1 cellular context compared by ENCODE assay signal in the genomic region with DNA sequence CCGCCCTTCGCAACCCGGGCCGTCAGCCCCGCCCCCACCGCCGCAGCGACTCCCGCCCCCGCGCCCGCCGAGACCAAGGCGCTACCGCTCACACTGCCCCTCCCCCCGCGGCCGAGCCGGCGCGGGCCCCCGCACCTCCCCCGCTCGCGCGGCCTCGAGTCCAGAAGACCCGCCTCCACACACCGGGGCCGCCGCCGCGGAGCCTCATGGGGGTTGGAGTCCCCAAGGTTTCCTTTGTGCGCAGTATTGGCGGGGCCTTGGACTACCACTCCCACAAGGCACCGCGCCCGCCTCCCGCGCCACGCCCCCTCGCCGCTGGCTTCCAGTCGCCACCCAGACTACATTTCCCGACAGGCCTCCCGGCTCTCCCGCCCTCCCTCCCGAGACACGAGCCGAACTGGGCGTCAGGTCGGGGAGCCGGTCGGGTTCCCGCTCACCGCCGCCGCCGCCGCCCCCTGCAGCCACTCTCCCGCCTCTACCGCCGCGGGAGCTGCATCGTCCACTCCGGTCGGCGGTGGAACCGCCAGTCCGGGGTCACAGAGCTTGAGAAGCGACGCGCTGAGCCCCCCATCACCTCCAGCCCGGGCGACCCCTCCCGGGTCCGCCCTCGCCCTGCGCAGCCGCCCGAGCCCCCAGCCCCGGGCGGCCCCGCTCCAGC.
TF ChIP-seq lines count a peak whose summit lies in the region.

A gene (plus strand): TSS at position 371 of the 658 bp plus-strand sequence. CDS start 336 bp downstream, outside the sequence.

TF ChIP-seq in WTC11, 78 proteins besides CTCF, POLR2A, EP300 and RAD21 (continued from another document):
- TF ChIP-seq, protein P1, sequence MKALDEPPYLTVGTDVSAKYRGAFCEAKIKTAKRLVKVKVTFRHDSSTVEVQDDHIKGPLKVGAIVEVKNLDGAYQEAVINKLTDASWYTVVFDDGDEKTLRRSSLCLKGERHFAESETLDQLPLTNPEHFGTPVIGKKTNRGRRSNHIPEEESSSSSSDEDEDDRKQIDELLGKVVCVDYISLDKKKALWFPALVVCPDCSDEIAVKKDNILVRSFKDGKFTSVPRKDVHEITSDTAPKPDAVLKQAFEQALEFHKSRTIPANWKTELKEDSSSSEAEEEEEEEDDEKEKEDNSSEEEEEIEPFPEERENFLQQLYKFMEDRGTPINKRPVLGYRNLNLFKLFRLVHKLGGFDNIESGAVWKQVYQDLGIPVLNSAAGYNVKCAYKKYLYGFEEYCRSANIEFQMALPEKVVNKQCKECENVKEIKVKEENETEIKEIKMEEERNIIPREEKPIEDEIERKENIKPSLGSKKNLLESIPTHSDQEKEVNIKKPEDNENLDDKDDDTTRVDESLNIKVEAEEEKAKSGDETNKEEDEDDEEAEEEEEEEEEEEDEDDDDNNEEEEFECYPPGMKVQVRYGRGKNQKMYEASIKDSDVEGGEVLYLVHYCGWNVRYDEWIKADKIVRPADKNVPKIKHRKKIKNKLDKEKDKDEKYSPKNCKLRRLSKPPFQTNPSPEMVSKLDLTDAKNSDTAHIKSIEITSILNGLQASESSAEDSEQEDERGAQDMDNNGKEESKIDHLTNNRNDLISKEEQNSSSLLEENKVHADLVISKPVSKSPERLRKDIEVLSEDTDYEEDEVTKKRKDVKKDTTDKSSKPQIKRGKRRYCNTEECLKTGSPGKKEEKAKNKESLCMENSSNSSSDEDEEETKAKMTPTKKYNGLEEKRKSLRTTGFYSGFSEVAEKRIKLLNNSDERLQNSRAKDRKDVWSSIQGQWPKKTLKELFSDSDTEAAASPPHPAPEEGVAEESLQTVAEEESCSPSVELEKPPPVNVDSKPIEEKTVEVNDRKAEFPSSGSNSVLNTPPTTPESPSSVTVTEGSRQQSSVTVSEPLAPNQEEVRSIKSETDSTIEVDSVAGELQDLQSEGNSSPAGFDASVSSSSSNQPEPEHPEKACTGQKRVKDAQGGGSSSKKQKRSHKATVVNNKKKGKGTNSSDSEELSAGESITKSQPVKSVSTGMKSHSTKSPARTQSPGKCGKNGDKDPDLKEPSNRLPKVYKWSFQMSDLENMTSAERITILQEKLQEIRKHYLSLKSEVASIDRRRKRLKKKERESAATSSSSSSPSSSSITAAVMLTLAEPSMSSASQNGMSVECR (CRISPR knock-in tag; IDR thresholded peaks at IDR 0.05; ENCODE audit: borderline replicate concordance) = peak; percentile 25; the same call in 1 of the 2 replicates
- TF ChIP-seq ZNF263 (CRISPR knock-in tag; IDR thresholded peaks at IDR 0.05; ENCODE audit: low read depth) (no peak), TCF7 (CRISPR knock-in tag; IDR thresholded peaks at IDR 0.05; ENCODE audit: low read depth) (no peak), ELF4 (CRISPR knock-in tag; IDR thresholded peaks at IDR 0.05; ENCODE audit: low read depth) (no peak), ATF1 (CRISPR knock-in tag; IDR thresholded peaks at IDR 0.05) (no peak), ESRRA (CRISPR knock-in tag; IDR thresholded peaks at IDR 0.05; ENCODE audit: borderline replicate concordance) (no peak), ZNF219 (CRISPR knock-in tag; IDR thresholded peaks at IDR 0.05; ENCODE audit: borderline replicate concordance) (no peak), SMAD4 (CRISPR knock-in tag; IDR thresholded peaks at IDR 0.05) (no peak), TEAD4 (CRISPR knock-in tag; IDR thresholded peaks at IDR 0.05) (no peak), ETV6 (CRISPR knock-in tag; IDR thresholded peaks at IDR 0.05) (0 out of 2 replicates have a peak, but pooled peaks have one; percentile 13), NR2C2 (CRISPR knock-in tag; IDR thresholded peaks at IDR 0.05) (0 out of 2 replicates have a peak, but pooled peaks have one; percentile 23), FOXK1 (CRISPR knock-in tag; IDR thresholded peaks at IDR 0.05) (0 out of 2 replicates have a peak, but pooled peaks have one; percentile 18), SOX15 (CRISPR knock-in tag; IDR thresholded peaks at IDR 0.05) (no peak), GABPB1 (CRISPR knock-in tag; IDR thresholded peaks at IDR 0.05) (peak; percentile 24; the same call in 1 of the 2 replicates), HMGA2 (CRISPR knock-in tag; IDR thresholded peaks at IDR 0.05) (no peak), RELA (CRISPR knock-in tag; IDR thresholded peaks at IDR 0.05; ENCODE audit: borderline replicate concordance) (no peak), ZNF138 (CRISPR knock-in tag; conservative IDR thresholded peaks at IDR 0.05) (no peak)
- TF ChIP-seq, protein P2, sequence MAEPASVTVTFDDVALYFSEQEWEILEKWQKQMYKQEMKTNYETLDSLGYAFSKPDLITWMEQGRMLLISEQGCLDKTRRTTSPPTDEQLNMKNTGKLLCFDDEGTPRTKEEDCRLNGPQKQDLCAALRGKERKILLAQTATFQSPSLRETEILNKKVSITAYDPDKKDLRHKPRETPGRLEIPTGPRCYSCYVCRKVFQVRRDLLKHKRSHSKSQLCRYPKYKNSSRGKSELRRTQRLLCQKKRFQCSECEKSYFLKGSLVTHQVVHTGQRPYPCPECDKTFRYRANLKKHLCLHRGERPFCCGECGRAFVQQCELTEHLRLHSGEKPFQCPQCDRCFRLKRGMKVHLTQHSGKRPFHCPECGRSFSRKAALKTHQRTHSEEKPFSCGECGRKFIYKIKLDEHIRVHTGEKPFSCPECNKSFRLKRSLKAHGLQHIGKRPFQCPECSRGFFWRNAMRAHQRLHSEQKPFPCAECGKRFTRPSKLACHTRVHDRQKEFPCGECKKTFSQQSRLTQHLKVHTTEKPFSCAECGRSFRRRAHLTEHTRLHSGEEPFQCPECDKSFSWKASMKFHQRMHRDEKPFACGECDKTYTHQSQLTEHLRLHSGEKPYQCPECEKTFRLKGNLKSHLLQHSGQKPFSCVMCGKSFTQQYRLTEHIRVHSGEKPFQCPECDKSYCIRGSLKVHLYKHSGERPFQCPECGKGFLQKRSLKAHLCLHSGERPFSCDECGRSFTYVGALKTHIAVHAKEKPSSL (CRISPR knock-in tag; conservative IDR thresholded peaks at IDR 0.05) = no peak
- TF ChIP-seq, protein P3, sequence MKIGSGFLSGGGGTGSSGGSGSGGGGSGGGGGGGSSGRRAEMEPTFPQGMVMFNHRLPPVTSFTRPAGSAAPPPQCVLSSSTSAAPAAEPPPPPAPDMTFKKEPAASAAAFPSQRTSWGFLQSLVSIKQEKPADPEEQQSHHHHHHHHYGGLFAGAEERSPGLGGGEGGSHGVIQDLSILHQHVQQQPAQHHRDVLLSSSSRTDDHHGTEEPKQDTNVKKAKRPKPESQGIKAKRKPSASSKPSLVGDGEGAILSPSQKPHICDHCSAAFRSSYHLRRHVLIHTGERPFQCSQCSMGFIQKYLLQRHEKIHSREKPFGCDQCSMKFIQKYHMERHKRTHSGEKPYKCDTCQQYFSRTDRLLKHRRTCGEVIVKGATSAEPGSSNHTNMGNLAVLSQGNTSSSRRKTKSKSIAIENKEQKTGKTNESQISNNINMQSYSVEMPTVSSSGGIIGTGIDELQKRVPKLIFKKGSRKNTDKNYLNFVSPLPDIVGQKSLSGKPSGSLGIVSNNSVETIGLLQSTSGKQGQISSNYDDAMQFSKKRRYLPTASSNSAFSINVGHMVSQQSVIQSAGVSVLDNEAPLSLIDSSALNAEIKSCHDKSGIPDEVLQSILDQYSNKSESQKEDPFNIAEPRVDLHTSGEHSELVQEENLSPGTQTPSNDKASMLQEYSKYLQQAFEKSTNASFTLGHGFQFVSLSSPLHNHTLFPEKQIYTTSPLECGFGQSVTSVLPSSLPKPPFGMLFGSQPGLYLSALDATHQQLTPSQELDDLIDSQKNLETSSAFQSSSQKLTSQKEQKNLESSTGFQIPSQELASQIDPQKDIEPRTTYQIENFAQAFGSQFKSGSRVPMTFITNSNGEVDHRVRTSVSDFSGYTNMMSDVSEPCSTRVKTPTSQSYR (CRISPR knock-in tag; IDR thresholded peaks at IDR 0.05) = peak; percentile 87; the same call in 1 of the 2 replicates
- TF ChIP-seq, protein P4, sequence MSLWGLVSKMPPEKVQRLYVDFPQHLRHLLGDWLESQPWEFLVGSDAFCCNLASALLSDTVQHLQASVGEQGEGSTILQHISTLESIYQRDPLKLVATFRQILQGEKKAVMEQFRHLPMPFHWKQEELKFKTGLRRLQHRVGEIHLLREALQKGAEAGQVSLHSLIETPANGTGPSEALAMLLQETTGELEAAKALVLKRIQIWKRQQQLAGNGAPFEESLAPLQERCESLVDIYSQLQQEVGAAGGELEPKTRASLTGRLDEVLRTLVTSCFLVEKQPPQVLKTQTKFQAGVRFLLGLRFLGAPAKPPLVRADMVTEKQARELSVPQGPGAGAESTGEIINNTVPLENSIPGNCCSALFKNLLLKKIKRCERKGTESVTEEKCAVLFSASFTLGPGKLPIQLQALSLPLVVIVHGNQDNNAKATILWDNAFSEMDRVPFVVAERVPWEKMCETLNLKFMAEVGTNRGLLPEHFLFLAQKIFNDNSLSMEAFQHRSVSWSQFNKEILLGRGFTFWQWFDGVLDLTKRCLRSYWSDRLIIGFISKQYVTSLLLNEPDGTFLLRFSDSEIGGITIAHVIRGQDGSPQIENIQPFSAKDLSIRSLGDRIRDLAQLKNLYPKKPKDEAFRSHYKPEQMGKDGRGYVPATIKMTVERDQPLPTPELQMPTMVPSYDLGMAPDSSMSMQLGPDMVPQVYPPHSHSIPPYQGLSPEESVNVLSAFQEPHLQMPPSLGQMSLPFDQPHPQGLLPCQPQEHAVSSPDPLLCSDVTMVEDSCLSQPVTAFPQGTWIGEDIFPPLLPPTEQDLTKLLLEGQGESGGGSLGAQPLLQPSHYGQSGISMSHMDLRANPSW (CRISPR knock-in tag; conservative IDR thresholded peaks at IDR 0.05; ENCODE audit: low read depth) = no peak
- TF ChIP-seq, protein P5, sequence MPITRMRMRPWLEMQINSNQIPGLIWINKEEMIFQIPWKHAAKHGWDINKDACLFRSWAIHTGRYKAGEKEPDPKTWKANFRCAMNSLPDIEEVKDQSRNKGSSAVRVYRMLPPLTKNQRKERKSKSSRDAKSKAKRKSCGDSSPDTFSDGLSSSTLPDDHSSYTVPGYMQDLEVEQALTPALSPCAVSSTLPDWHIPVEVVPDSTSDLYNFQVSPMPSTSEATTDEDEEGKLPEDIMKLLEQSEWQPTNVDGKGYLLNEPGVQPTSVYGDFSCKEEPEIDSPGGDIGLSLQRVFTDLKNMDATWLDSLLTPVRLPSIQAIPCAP (CRISPR knock-in tag; IDR thresholded peaks at IDR 0.05) = no peak
- TF ChIP-seq, protein P6, sequence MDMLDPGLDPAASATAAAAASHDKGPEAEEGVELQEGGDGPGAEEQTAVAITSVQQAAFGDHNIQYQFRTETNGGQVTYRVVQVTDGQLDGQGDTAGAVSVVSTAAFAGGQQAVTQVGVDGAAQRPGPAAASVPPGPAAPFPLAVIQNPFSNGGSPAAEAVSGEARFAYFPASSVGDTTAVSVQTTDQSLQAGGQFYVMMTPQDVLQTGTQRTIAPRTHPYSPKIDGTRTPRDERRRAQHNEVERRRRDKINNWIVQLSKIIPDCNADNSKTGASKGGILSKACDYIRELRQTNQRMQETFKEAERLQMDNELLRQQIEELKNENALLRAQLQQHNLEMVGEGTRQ (CRISPR knock-in tag; IDR thresholded peaks at IDR 0.05) = no peak; the same call in 1 of the 2 replicates
- TF ChIP-seq, protein P7, sequence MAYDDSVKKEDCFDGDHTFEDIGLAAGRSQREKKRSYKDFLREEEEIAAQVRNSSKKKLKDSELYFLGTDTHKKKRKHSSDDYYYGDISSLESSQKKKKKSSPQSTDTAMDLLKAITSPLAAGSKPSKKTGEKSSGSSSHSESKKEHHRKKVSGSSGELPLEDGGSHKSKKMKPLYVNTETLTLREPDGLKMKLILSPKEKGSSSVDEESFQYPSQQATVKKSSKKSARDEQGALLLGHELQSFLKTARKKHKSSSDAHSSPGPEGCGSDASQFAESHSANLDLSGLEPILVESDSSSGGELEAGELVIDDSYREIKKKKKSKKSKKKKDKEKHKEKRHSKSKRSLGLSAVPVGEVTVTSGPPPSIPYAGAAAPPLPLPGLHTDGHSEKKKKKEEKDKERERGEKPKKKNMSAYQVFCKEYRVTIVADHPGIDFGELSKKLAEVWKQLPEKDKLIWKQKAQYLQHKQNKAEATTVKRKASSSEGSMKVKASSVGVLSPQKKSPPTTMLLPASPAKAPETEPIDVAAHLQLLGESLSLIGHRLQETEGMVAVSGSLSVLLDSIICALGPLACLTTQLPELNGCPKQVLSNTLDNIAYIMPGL (CRISPR knock-in tag; IDR thresholded peaks at IDR 0.05) = 0 out of 2 replicates have a peak, but pooled peaks have one; percentile 19
- TF ChIP-seq, protein P8, sequence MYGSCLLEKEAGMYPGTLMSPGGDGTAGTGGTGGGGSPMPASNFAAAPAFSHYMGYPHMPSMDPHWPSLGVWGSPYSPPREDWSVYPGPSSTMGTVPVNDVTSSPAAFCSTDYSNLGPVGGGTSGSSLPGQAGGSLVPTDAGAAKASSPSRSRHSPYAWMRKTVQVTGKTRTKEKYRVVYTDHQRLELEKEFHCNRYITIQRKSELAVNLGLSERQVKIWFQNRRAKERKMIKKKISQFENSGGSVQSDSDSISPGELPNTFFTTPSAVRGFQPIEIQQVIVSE (CRISPR knock-in tag; IDR thresholded peaks at IDR 0.05; ENCODE audit: borderline replicate concordance) = no peak
